In genomic region chr5:40354171-40354570, GRCh38 we compare ENCODE assay signal across 30 cellular contexts.
"Had no signal": no experiment of that assay in that cellular context is flagged by ENCODE, and none has a peak within 500 bp of the region (broad histone marks: within the 10 kb centered on the region; RNA-seq: fewer than 3 reads in every experiment).

No MANE protein-coding gene starts in this region.

- H3K9me3 ChIP-seq: colonic mucosa had no signal

- DNase-seq: activated CD4-positive, alpha-beta memory T cell treated with anti-CD3 and anti-CD28 coated beads for 36 hours; activated CD4-positive, alpha-beta T cell treated with anti-CD3 and anti-CD28 coated beads for 36 hours; activated CD4-positive, alpha-beta T cell treated with anti-CD3 and anti-CD28 coated beads, Interleukin-2, amount 10 ng/mL, durations not matched to agents 24 days and 14 days; activated CD4-positive, CD25-positive, alpha-beta regulatory T cell; activated CD4-positive, CD25-positive, alpha-beta regulatory T cell treated with anti-CD3 and anti-CD28 coated beads, Interleukin-2, amount 50 U/mL, for 72 hours; activated CD8-positive, alpha-beta memory T cell treated with anti-CD3 and anti-CD28 coated beads, Interleukin-2, amount 10 ng/mL, durations not matched to agents 7 days and 5 days; activated CD8-positive, alpha-beta memory T cell treated with anti-CD3 and anti-CD28 coated beads, Interleukin-2, amount 50 U/mL, for 4 hours; activated CD8-positive, alpha-beta T cell treated with anti-CD3 and anti-CD28 coated beads, Interleukin-2, amount 10 ng/mL, durations not matched to agents 7 days and 5 days; activated effector memory CD4-positive, alpha-beta T cell treated with anti-CD3 and anti-CD28 coated beads, Interleukin-2, amount 50 U/mL, for 16 hours; activated naive CD4-positive, alpha-beta T cell; activated naive CD4-positive, alpha-beta T cell treated with anti-CD3 and anti-CD28 coated beads, Interleukin-2, amount 10 ng/mL, durations not matched to agents 7 days and 5 days; activated naive CD8-positive, alpha-beta T cell treated with anti-CD3 and anti-CD28 coated beads, Interleukin-2, amount 10 ng/mL, durations not matched to agents 7 days and 5 days; activated T-cell treated with anti-CD3 and anti-CD28 coated beads, Interleukin-2, amount 50 U/mL, for 1 hour; activated T-cell treated with anti-CD3 and anti-CD28 coated beads, Interleukin-2, amount 50 U/mL, for 48 hours; brain microvascular endothelial cell; colonic mucosa; dorsolateral prefrontal cortex; effector memory CD4-positive, alpha-beta T cell; endodermal cell; foreskin fibroblast; gastrocnemius medialis; glutamatergic neuron; heart left ventricle; T-helper 2 cell had no signal

- H3K4me3 Mint-ChIP-seq: activated CD4-positive, alpha-beta memory T cell treated with anti-CD3 and anti-CD28 coated beads for 36 hours; activated CD4-positive, alpha-beta T cell treated with anti-CD3 and anti-CD28 coated beads for 36 hours; activated CD4-positive, alpha-beta T cell treated with anti-CD3 and anti-CD28 coated beads, Interleukin-2, amount 10 ng/mL, durations not matched to agents 24 days and 14 days; activated CD8-positive, alpha-beta memory T cell treated with anti-CD3 and anti-CD28 coated beads, Interleukin-2, amount 10 ng/mL, durations not matched to agents 7 days and 5 days; activated CD8-positive, alpha-beta T cell treated with anti-CD3 and anti-CD28 coated beads, Interleukin-2, amount 10 ng/mL, durations not matched to agents 7 days and 5 days; activated naive CD4-positive, alpha-beta T cell treated with anti-CD3 and anti-CD28 coated beads, Interleukin-2, amount 10 ng/mL, durations not matched to agents 7 days and 5 days; activated naive CD8-positive, alpha-beta T cell treated with anti-CD3 and anti-CD28 coated beads, Interleukin-2, amount 10 ng/mL, durations not matched to agents 7 days and 5 days; activated T-helper 1 cell treated with anti-CD3 and anti-CD28 coated beads, Interleukin-12 subunit alpha, Interleukin-12 subunit beta, Interleukin-2, Interleukin-4 antibody, amounts not matched to agents 30 ng/mL and 10 ng/mL and 1 ng/mL, durations not matched to agents 14 hours and 24 hours and 36 hours; central memory CD8-positive, alpha-beta T cell; endodermal cell had no signal

- H3K4me1 ChIP-seq: colonic mucosa, gastrocnemius medialis had no signal

- FAIRE-seq: astrocyte had no signal

- H3K27me3 Mint-ChIP-seq: activated CD4-positive, alpha-beta memory T cell treated with anti-CD3 and anti-CD28 coated beads for 36 hours; activated CD4-positive, alpha-beta T cell treated with anti-CD3 and anti-CD28 coated beads for 36 hours; activated CD4-positive, alpha-beta T cell treated with anti-CD3 and anti-CD28 coated beads, Interleukin-2, amount 10 ng/mL, durations not matched to agents 24 days and 14 days; activated CD8-positive, alpha-beta memory T cell treated with anti-CD3 and anti-CD28 coated beads, Interleukin-2, amount 10 ng/mL, durations not matched to agents 7 days and 5 days; activated naive CD4-positive, alpha-beta T cell treated with anti-CD3 and anti-CD28 coated beads, Interleukin-2, amount 10 ng/mL, durations not matched to agents 7 days and 5 days; central memory CD8-positive, alpha-beta T cell had no signal

- ATAC-seq: activated CD4-positive, alpha-beta T cell treated with anti-CD3 and anti-CD28 coated beads for 36 hours; activated CD8-positive, alpha-beta memory T cell treated with anti-CD3 and anti-CD28 coated beads, Interleukin-2, amount 10 ng/mL, durations not matched to agents 7 days and 5 days; activated CD8-positive, alpha-beta T cell treated with anti-CD3 and anti-CD28 coated beads, Interleukin-2, amount 10 ng/mL, durations not matched to agents 7 days and 5 days; activated naive CD4-positive, alpha-beta T cell treated with anti-CD3 and anti-CD28 coated beads, Interleukin-2, amount 50 U/mL, for 72 hours; esophagus mucosa; gastrocnemius medialis; heart left ventricle had no signal

- H3K27ac ChIP-seq: brain microvascular endothelial cell, colonic mucosa, dorsolateral prefrontal cortex, gastrocnemius medialis, heart left ventricle had no signal

- H3K36me3 ChIP-seq: brain microvascular endothelial cell, colonic mucosa, gastrocnemius medialis, heart left ventricle had no signal

- H3K27me3 ChIP-seq: brain microvascular endothelial cell, colonic mucosa, gastrocnemius medialis, heart left ventricle had no signal

- H3K4me1 Mint-ChIP-seq: activated CD4-positive, alpha-beta T cell treated with anti-CD3 and anti-CD28 coated beads, Interleukin-2, amount 10 ng/mL, durations not matched to agents 24 days and 14 days; activated naive CD4-positive, alpha-beta T cell treated with anti-CD3 and anti-CD28 coated beads, Interleukin-2, amount 10 ng/mL, durations not matched to agents 7 days and 5 days; endodermal cell had no signal

- H3K27ac Mint-ChIP-seq: activated CD4-positive, alpha-beta memory T cell treated with anti-CD3 and anti-CD28 coated beads for 36 hours; activated CD4-positive, alpha-beta T cell treated with anti-CD3 and anti-CD28 coated beads for 36 hours; activated CD4-positive, alpha-beta T cell treated with anti-CD3 and anti-CD28 coated beads, Interleukin-2, amount 10 ng/mL, durations not matched to agents 24 days and 14 days; activated CD8-positive, alpha-beta memory T cell treated with anti-CD3 and anti-CD28 coated beads, Interleukin-2, amount 10 ng/mL, durations not matched to agents 7 days and 5 days; activated CD8-positive, alpha-beta T cell treated with anti-CD3 and anti-CD28 coated beads, Interleukin-2, amount 10 ng/mL, durations not matched to agents 7 days and 5 days; activated naive CD4-positive, alpha-beta T cell treated with anti-CD3 and anti-CD28 coated beads, Interleukin-2, amount 10 ng/mL, durations not matched to agents 7 days and 5 days; activated naive CD4-positive, alpha-beta T cell treated with anti-CD3 and anti-CD28 coated beads, Interleukin-2, amount 50 U/mL, for 72 hours; activated naive CD8-positive, alpha-beta T cell treated with anti-CD3 and anti-CD28 coated beads, Interleukin-2, amount 10 ng/mL, durations not matched to agents 7 days and 5 days; activated T-helper 1 cell treated with anti-CD3 and anti-CD28 coated beads, Interleukin-12 subunit alpha, Interleukin-12 subunit beta, Interleukin-2, Interleukin-4 antibody, amounts not matched to agents 30 ng/mL and 10 ng/mL and 1 ng/mL, durations not matched to agents 14 hours and 24 hours and 36 hours; activated T-helper 2 cell treated with anti-CD3 and anti-CD28 coated beads, Interferon-gamma antibody, Interleukin-2, Interleukin-4, amounts not matched to agents 10 μg/mL and 5 μg/mL and 100 μg/mL, durations not matched to agents 14 hours and 24 hours and 36 hours; endodermal cell had no signal

- H3K4me3 ChIP-seq: colonic mucosa, dorsolateral prefrontal cortex, gastrocnemius medialis, heart left ventricle had no signal

- H3K9me3 Mint-ChIP-seq: endodermal cell had no signal
